In genomic region chr11:120832609-120833221, GRCh38 we compare ENCODE assay signal across 15 cellular contexts.
DNase-seq lines count a peak whose midpoint lies in the region; ATAC-seq and TF ChIP-seq lines count a peak whose summit lies in the region.
"Had no signal": no experiment of that assay in that cellular context is flagged by ENCODE, and none has a peak within 500 bp of the region (broad histone marks: within the 10 kb centered on the region; RNA-seq: fewer than 3 reads in every experiment).

No MANE protein-coding gene starts in this region.

- H3K9me3 Mint-ChIP-seq in neural crest cell: no peaks in the 10 kb centered on the region
- H3K9me3 Mint-ChIP-seq in T-helper 2 cell treated with Interferon-gamma antibody and Interleukin-4, amounts not matched to agents 5 μg/mL and 100 μg/mL, for 36 hours: no peaks in the 10 kb centered on the region
- H3K9me3 Mint-ChIP-seq: activated naive CD8-positive, alpha-beta T cell treated with anti-CD3 and anti-CD28 coated beads, Interleukin-2, amount 10 ng/mL, durations not matched to agents 7 days and 5 days; mesothelial cell of epicardium had no signal

- peak; percentile 24 for DNase-seq in COLO829 (ENCODE audit: low spot score)
- DNase-seq in NCI-H2227 treated with DMSO at 0.1 percent for 48 hours (lab: John Stamatoyannopoulos, UW): peak; percentile 95
- DNase-seq in epithelial cell of proximal tubule (ENCODE audit: low read depth): no peak
- peak; percentile 19 for DNase-seq in neural crest cell (ENCODE audit: low read depth, low spot score)
- no peak for DNase-seq in T-helper 2 cell treated with Interferon-gamma antibody and Interleukin-4, amounts not matched to agents 5 μg/mL and 100 μg/mL, for 36 hours (ENCODE audit: low spot score)
- DNase-seq in NCI-H1694 (lab: John Stamatoyannopoulos, UW): no peak
- no peak for DNase-seq in A172 (ENCODE audit: low spot score)
- DNase-seq: activated naive CD8-positive, alpha-beta T cell treated with anti-CD3 and anti-CD28 coated beads, Interleukin-2, amount 10 ng/mL, durations not matched to agents 7 days and 5 days; esophagus squamous epithelium; psoas muscle; stimulated activated CD4-positive, alpha-beta T cell treated with anti-CD3 and anti-CD28 coated beads, Interleukin-1b, Interleukin-23, amount 100 ng/mL, for 48 hours; stimulated activated CD8-positive, alpha-beta memory T cell treated with anti-CD3 and anti-CD28 coated beads, Interleukin-4, amount 100 ng/mL, for 48 hours; upper lobe of left lung had no signal

- peak overlapping the region; percentile 61 for H3K4me3 Mint-ChIP-seq in neural crest cell
- H3K4me3 Mint-ChIP-seq in T-helper 2 cell treated with Interferon-gamma antibody and Interleukin-4, amounts not matched to agents 5 μg/mL and 100 μg/mL, for 36 hours: no peak overlapping the region
- H3K4me3 Mint-ChIP-seq: activated naive CD8-positive, alpha-beta T cell treated with anti-CD3 and anti-CD28 coated beads, Interleukin-2, amount 10 ng/mL, durations not matched to agents 7 days and 5 days; mesothelial cell of epicardium had no signal

- peaks cover 2% of the 10 kb centered on the region for H3K27me3 Mint-ChIP-seq in neural crest cell (ENCODE audit: low read depth)
- H3K27me3 Mint-ChIP-seq in T-helper 2 cell treated with Interferon-gamma antibody and Interleukin-4, amounts not matched to agents 5 μg/mL and 100 μg/mL, for 36 hours (ENCODE audit: low read depth): peaks cover 2% of the 10 kb centered on the region

- TF ChIP-seq CTCF in epithelial cell of proximal tubule (conservative IDR thresholded peaks at IDR 0.05; ENCODE audit: low read depth, low read length) (no peak), neural crest cell (conservative IDR thresholded peaks at IDR 0.05) (no peak)

- peak overlapping the region; percentile 50 for H3K27ac Mint-ChIP-seq in neural crest cell (ENCODE audit: unreplicated experiment)
- H3K27ac Mint-ChIP-seq in T-helper 2 cell treated with Interferon-gamma antibody and Interleukin-4, amounts not matched to agents 5 μg/mL and 100 μg/mL, for 36 hours: no peak overlapping the region
- H3K27ac Mint-ChIP-seq: activated naive CD8-positive, alpha-beta T cell treated with anti-CD3 and anti-CD28 coated beads, Interleukin-2, amount 10 ng/mL, durations not matched to agents 7 days and 5 days had no signal

- H3K36me3 Mint-ChIP-seq in neural crest cell (ENCODE audit: low read depth): no peaks in the 10 kb centered on the region
- H3K36me3 Mint-ChIP-seq in T-helper 2 cell treated with Interferon-gamma antibody and Interleukin-4, amounts not matched to agents 5 μg/mL and 100 μg/mL, for 36 hours (ENCODE audit: low read depth): no peaks in the 10 kb centered on the region
- H3K36me3 Mint-ChIP-seq: activated naive CD8-positive, alpha-beta T cell treated with anti-CD3 and anti-CD28 coated beads, Interleukin-2, amount 10 ng/mL, durations not matched to agents 7 days and 5 days; mesothelial cell of epicardium had no signal

- peak overlapping the region; percentile 4 for H3K4me3 ChIP-seq in epithelial cell of proximal tubule (ENCODE audit: low read depth, low read length)
- H3K4me3 ChIP-seq: esophagus squamous epithelium, psoas muscle, upper lobe of left lung had no signal

- no peak for ATAC-seq in HG02840 (IDR thresholded peaks at IDR 0.05; ENCODE audit: low FRiP score, unreplicated experiment)
- ATAC-seq: psoas muscle had no signal

- peaks cover 54% of the 10 kb centered on the region for H3K4me1 Mint-ChIP-seq in neural crest cell
- peaks cover 8% of the 10 kb centered on the region for H3K4me1 Mint-ChIP-seq in T-helper 2 cell treated with Interferon-gamma antibody and Interleukin-4, amounts not matched to agents 5 μg/mL and 100 μg/mL, for 36 hours (ENCODE audit: low read depth)
- H3K4me1 Mint-ChIP-seq: activated naive CD8-positive, alpha-beta T cell treated with anti-CD3 and anti-CD28 coated beads, Interleukin-2, amount 10 ng/mL, durations not matched to agents 7 days and 5 days had no signal

Comparison
In these comparisons a context has a peak if more than half of its experiments do, and no peak if none do; other contexts are left out.
1. DNase-seq: peak in COLO829 (single experiment), NCI-H2227 treated with DMSO at 0.1 percent for 48 hours (single experiment) and neural crest cell (single experiment); none in epithelial cell of proximal tubule (single experiment), T-helper 2 cell treated with Interferon-gamma antibody and Interleukin-4, amounts not matched to agents 5 μg/mL and 100 μg/mL, for 36 hours (single experiment), NCI-H1694 (single experiment) and A172 (single experiment).